Comparison of ENCODE assay signal across 1 cellular context in genomic region chr3:63900459-63900858, GRCh38.
TF ChIP-seq lines count a peak whose summit lies in the region.

No MANE protein-coding gene starts in this region.

TF ChIP-seq in K562, 482 proteins besides CTCF, POLR2A, EP300 and RAD21:
- TF ChIP-seq PHF8 (IDR thresholded peaks at IDR 0.05; ENCODE audit: borderline replicate concordance, low read length): no peak
- TF ChIP-seq, protein P1, sequence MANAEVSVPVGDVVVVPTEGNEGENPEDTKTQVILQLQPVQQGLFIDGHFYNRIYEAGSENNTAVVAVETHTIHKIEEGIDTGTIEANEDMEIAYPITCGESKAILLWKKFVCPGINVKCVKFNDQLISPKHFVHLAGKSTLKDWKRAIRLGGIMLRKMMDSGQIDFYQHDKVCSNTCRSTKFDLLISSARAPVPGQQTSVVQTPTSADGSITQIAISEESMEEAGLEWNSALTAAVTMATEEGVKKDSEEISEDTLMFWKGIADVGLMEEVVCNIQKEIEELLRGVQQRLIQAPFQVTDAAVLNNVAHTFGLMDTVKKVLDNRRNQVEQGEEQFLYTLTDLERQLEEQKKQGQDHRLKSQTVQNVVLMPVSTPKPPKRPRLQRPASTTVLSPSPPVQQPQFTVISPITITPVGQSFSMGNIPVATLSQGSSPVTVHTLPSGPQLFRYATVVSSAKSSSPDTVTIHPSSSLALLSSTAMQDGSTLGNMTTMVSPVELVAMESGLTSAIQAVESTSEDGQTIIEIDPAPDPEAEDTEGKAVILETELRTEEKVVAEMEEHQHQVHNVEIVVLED (CRISPR knock-in tag; IDR thresholded peaks at IDR 0.05): no peak
- peak; percentile 30; the same call in 1 of the 2 replicates for TF ChIP-seq NFIX (CRISPR knock-in tag; IDR thresholded peaks at IDR 0.05; ENCODE audit: low read depth)
- no peak for TF ChIP-seq BDP1 (IDR thresholded peaks at IDR 0.05; ENCODE audit: insufficient read depth, insufficient read length)
- TF ChIP-seq, protein P2, sequence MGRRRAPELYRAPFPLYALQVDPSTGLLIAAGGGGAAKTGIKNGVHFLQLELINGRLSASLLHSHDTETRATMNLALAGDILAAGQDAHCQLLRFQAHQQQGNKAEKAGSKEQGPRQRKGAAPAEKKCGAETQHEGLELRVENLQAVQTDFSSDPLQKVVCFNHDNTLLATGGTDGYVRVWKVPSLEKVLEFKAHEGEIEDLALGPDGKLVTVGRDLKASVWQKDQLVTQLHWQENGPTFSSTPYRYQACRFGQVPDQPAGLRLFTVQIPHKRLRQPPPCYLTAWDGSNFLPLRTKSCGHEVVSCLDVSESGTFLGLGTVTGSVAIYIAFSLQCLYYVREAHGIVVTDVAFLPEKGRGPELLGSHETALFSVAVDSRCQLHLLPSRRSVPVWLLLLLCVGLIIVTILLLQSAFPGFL (CRISPR knock-in tag; IDR thresholded peaks at IDR 0.05): no peak
- no peak for TF ChIP-seq STAT5A (IDR thresholded peaks at IDR 0.05; ENCODE audit: borderline replicate concordance, low read length)
- TF ChIP-seq RFX1 (IDR thresholded peaks at IDR 0.05): no peak
- TF ChIP-seq IRF9 (tag; IDR thresholded peaks at IDR 0.05): no peak
- no peak for TF ChIP-seq MAFF (IDR thresholded peaks at IDR 0.05; ENCODE audit: low read length)
- TF ChIP-seq, protein P3, sequence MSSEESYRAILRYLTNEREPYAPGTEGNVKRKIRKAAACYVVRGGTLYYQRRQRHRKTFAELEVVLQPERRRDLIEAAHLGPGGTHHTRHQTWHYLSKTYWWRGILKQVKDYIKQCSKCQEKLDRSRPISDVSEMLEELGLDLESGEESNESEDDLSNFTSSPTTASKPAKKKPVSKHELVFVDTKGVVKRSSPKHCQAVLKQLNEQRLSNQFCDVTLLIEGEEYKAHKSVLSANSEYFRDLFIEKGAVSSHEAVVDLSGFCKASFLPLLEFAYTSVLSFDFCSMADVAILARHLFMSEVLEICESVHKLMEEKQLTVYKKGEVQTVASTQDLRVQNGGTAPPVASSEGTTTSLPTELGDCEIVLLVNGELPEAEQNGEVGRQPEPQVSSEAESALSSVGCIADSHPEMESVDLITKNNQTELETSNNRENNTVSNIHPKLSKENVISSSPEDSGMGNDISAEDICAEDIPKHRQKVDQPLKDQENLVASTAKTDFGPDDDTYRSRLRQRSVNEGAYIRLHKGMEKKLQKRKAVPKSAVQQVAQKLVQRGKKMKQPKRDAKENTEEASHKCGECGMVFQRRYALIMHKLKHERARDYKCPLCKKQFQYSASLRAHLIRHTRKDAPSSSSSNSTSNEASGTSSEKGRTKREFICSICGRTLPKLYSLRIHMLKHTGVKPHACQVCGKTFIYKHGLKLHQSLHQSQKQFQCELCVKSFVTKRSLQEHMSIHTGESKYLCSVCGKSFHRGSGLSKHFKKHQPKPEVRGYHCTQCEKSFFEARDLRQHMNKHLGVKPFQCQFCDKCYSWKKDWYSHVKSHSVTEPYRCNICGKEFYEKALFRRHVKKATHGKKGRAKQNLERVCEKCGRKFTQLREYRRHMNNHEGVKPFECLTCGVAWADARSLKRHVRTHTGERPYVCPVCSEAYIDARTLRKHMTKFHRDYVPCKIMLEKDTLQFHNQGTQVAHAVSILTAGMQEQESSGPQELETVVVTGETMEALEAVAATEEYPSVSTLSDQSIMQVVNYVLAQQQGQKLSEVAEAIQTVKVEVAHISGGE (CRISPR knock-in tag; IDR thresholded peaks at IDR 0.05): 0 out of 6 replicates have a peak, but pooled peaks of 1 of the 3 experiments have one; percentile 26
- TF ChIP-seq NFIC (IDR thresholded peaks at IDR 0.05): peak; percentile 92
